7 cellular contexts compared by ENCODE assay signal in genomic region chr10:80218878-80219277, GRCh38. TPM values are rescaled to one million over a fixed set of nuclear protein-coding genes. Genes with fewer than 3 reads are reported as not detected.
DNase-seq lines count a peak whose midpoint lies in the region; ATAC-seq lines count a peak whose summit lies in the region.
"Not testable (repeated sequence)": the region's sequence is repeated elsewhere in the genome, so short reads cannot be mapped to it uniquely, and the experiment has no call there.

No MANE protein-coding gene starts in this region.

- H3K4me3 Mint-ChIP-seq in activated T-cell treated with anti-CD3 and anti-CD28 coated beads, Interleukin-2, amount 50 U/mL, for 4 hours: not testable (repeated sequence)

- H3K27me3 Mint-ChIP-seq in activated T-cell treated with anti-CD3 and anti-CD28 coated beads, Interleukin-2, amount 50 U/mL, for 4 hours (ENCODE audit: low read depth): not testable (repeated sequence)

- H3K4me1 Mint-ChIP-seq in activated T-cell treated with anti-CD3 and anti-CD28 coated beads, Interleukin-2, amount 50 U/mL, for 4 hours (ENCODE audit: low read depth): not testable (repeated sequence)

- H3K36me3 Mint-ChIP-seq in activated T-cell treated with anti-CD3 and anti-CD28 coated beads, Interleukin-2, amount 50 U/mL, for 4 hours (ENCODE audit: insufficient read depth): not testable (repeated sequence)

- ATAC-seq in GM18519 (IDR thresholded peaks at IDR 0.05; ENCODE audit: low FRiP score, unreplicated experiment): peak; percentile 94
- ATAC-seq in GM19351 (IDR thresholded peaks at IDR 0.05; ENCODE audit: unreplicated experiment): peak; percentile 97
- peak; percentile 79 for ATAC-seq in GM21515 (IDR thresholded peaks at IDR 0.05; ENCODE audit: unreplicated experiment)
- peak; percentile 95 for ATAC-seq in HG02678 (IDR thresholded peaks at IDR 0.05; ENCODE audit: unreplicated experiment)
- peak; percentile 83 for ATAC-seq in HG03060 (IDR thresholded peaks at IDR 0.05; ENCODE audit: low read depth, unreplicated experiment)
- peak; percentile 87 for ATAC-seq in HG03439 (IDR thresholded peaks at IDR 0.05; ENCODE audit: unreplicated experiment)
- ATAC-seq in activated T-cell treated with anti-CD3 and anti-CD28 coated beads, Interleukin-2, amount 50 U/mL, for 4 hours: peak; percentile 46 to 57

- DNase-seq in activated T-cell treated with anti-CD3 and anti-CD28 coated beads, Interleukin-2, amount 50 U/mL, for 4 hours: not testable (repeated sequence)

- H3K9me3 Mint-ChIP-seq in activated T-cell treated with anti-CD3 and anti-CD28 coated beads, Interleukin-2, amount 50 U/mL, for 4 hours: not testable (repeated sequence)

RNA-seq across cellular contexts. Expression of gene ANXA11, which starts 13.5 kb away (rescaled TPM):
- 100 to 1,000 TPM; 157 to 161 (median 158) TPM for total RNA-seq in activated T-cell treated with anti-CD3 and anti-CD28 coated beads, Interleukin-2, amount 50 U/mL, for 4 hours
